In the genomic region with DNA sequence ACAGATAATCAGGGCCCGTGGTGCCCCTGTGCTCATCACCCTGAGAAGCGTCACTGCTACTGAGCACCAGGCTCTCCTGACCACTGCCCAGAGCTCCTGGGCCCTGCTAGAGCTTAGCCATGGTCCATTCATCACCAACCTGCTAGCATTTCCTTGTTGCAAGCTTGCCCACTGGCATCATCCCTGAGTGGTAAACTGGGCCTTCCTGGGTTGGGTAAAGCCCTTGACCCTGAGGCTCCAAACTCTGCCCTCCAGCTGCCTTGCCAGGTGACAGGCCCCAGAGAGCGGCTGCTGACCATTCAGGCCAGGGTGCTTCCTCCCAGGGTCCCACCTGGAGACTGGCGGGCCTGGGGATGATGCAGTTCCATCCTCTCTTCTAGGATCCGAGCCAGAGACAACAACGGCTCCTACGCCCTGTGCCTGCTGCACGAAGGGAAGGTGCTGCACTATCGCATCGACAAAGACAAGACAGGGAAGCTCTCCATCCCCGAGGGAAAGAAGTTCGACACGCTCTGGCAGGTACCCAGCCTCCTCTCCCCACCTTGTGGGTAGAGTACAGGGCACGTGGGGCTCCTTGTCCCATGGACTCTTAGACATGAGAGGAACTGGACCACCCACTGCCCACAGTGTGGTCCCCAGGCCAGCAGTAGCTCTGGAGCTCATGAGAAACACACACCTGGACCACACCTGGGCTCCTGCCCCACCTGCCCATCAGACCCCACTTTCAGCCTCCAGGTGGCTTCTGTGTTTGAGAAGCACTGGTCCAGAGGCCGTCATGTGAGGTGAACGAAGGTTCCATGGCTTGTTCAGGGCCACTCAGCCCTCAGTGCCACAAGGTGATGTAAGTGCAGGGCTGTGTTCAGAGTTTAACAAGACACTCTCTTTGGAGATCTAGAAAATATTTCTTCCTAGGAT, we compare ENCODE assay signal across 24 cellular contexts.
DNase-seq lines count a peak whose midpoint lies in the region; ATAC-seq and TF ChIP-seq lines count a peak whose summit lies in the region.
"Had no signal": no experiment of that assay in that cellular context is flagged by ENCODE, and none has a peak within 500 bp of the region (broad histone marks: within the 10 kb centered on the region; RNA-seq: fewer than 3 reads in every experiment).

No MANE protein-coding gene starts in this region.

- TF ChIP-seq POLR2A in vagina (IDR thresholded peaks at IDR 0.05) (no peak), sigmoid colon (IDR thresholded peaks at IDR 0.05) (no peak)

- TF ChIP-seq CTCF in H9 (conservative IDR thresholded peaks at IDR 0.05), result no peak
- no peak for TF ChIP-seq CTCF in vagina (IDR thresholded peaks at IDR 0.05)
- TF ChIP-seq CTCF in coronary artery (IDR thresholded peaks at IDR 0.05), result no peak
- no peak for TF ChIP-seq CTCF in sigmoid colon (IDR thresholded peaks at IDR 0.05)

- no peaks in the 10 kb centered on the region for H3K36me3 ChIP-seq in vagina
- no peaks in the 10 kb centered on the region for H3K36me3 ChIP-seq in sigmoid colon

- no peak overlapping the region for H2BK15ac ChIP-seq in H9 (ENCODE audit: low read depth, low read length)

- no peak overlapping the region for H2BK5ac ChIP-seq in H9 (ENCODE audit: insufficient read length, low read length)

- no peak overlapping the region for H4K5ac ChIP-seq in H9 (ENCODE audit: insufficient read length, low read depth, low read length)

- H3K4me1 ChIP-seq in H9 (ENCODE audit: insufficient read depth, low read length), result no peaks in the 10 kb centered on the region
- no peaks in the 10 kb centered on the region for H3K4me1 ChIP-seq in vagina
- no peaks in the 10 kb centered on the region for H3K4me1 ChIP-seq in sigmoid colon
- H3K4me1 ChIP-seq: A549 had no signal

- no peak overlapping the region for H3K18ac ChIP-seq in H9 (ENCODE audit: insufficient read length, low read depth, low read length)

- no CpG with 5 or more reads among the region's 16 CpGs for WGBS in H9 (ENCODE audit: extremely low coverage, insufficient read length, low lambda C conversion rate)
- WGBS in sigmoid colon, 2 donors, result 90 to 93% methylated on average over 16 of the region's 16 CpGs

- no peak overlapping the region for H4K91ac ChIP-seq in H9 (ENCODE audit: insufficient read length, low read depth, low read length)

- no peaks in the 10 kb centered on the region for H4K20me1 ChIP-seq in H9 (ENCODE audit: control insufficient read depth, insufficient read depth, insufficient read length)

- H3K4ac ChIP-seq in H9 (ENCODE audit: low read depth, low read length), result no peak overlapping the region

- H2AK5ac ChIP-seq in H9 (ENCODE audit: insufficient read length, low read length), result no peak overlapping the region

- no peaks in the 10 kb centered on the region for H3K79me2 ChIP-seq in H9 (ENCODE audit: insufficient read depth, low read length)

- no peak overlapping the region for H2AFZ ChIP-seq in H9 (ENCODE audit: low read length)

- no peak overlapping the region for H3K4me3 ChIP-seq in vagina
- H3K4me3 ChIP-seq in coronary artery, result no peak overlapping the region
- H3K4me3 ChIP-seq in sigmoid colon, result no peak overlapping the region
- H3K4me3 ChIP-seq: A549 had no signal

- H3K27ac Mint-ChIP-seq in H9 (no peak overlapping the region; a peak in 1 of 7 replicates), naive B cell (peak overlapping the region in 5 of 6 donors; percentile 51 to 79 (median 57))

- H4K8ac ChIP-seq in H9 (replicated peaks; ENCODE audit: insufficient read length, low read depth, low read length), result no peak overlapping the region

- no peak overlapping the region for H2BK120ac ChIP-seq in H9 (ENCODE audit: low read depth, low read length, poor library complexity, severe bottlenecking)

- no peak overlapping the region for H3K4me3 Mint-ChIP-seq in H9
- H3K4me3 Mint-ChIP-seq in naive B cell, result no peak overlapping the region

- DNase-seq in H9 (peak; percentile 8), naive B cell (no peak), vagina (ENCODE audit: extremely low spot score in 2 of 2) (peak; percentile 76 to 81), NCI-H510A (lab: John Stamatoyannopoulos, UW) (no peak), coronary artery (ENCODE audit: low spot score) (no peak), sigmoid colon (no peak)
- DNase-seq in activated CD8-positive, alpha-beta memory T cell treated with anti-CD3 and anti-CD28 coated beads, Interleukin-2, amount 50 U/mL, for 48 hours, result peak; percentile 28
- DNase-seq: AML-193; DMS153; DND-41; GOT3; Karpas-422; NCI-H1092; NCI-H1417 treated with DMSO at 0.1 percent for 48 hours; NCI-H187 treated with DMSO at 0.1 percent for 48 hours; NCI-H2171 treated with DMSO at 0.1 percent for 48 hours; NCI-H446; NCI-H526; NCI-H82; NK-92 treated with Interleukin-12 subunit alpha and Interleukin-12 subunit beta, amount 100 ng/mL, for 24 hours; PC-3; SK-N-SH had no signal

- no peak overlapping the region for H3K27ac ChIP-seq in H9 (ENCODE audit: insufficient read length, low read depth, low read length)
- no peak overlapping the region for H3K27ac ChIP-seq in vagina
- no peak overlapping the region for H3K27ac ChIP-seq in coronary artery
- H3K27ac ChIP-seq in sigmoid colon, result no peak overlapping the region
- H3K27ac ChIP-seq: A549 had no signal

- no peak overlapping the region for H3K56ac ChIP-seq in H9 (ENCODE audit: insufficient read length, low read depth, low read length)

- H3K23me2 ChIP-seq in H9 (ENCODE audit: insufficient read length, low read depth, low read length, poor library complexity, severe bottlenecking), result no peaks in the 10 kb centered on the region

- no peak for TF ChIP-seq EP300 in sigmoid colon (IDR thresholded peaks at IDR 0.05)

- H3K9ac ChIP-seq in H9 (ENCODE audit: extremely low read depth, insufficient read length, low read length), result no peak overlapping the region
- H3K9ac ChIP-seq: SK-N-SH had no signal

- H3K9me3 ChIP-seq in H9 (ENCODE audit: control insufficient read depth, low read depth, low read length) (no peaks in the 10 kb centered on the region), vagina (no peaks in the 10 kb centered on the region), sigmoid colon (no peaks in the 10 kb centered on the region)
- H3K9me3 ChIP-seq: A549, SK-N-SH had no signal

- H3K4me1 Mint-ChIP-seq in H9, result peaks cover 0 to 3% of the 10 kb centered on the region in 2 experiments; a peak in 1 of 4 replicates
- peaks cover 26 to 42% (median 36%) of the 10 kb centered on the region in 3 donors for H3K4me1 Mint-ChIP-seq in naive B cell

- intact Hi-C loops in vagina (cut with DNase I) (no loop called here), sigmoid colon (cut with DNase I) (no loop called here)

- H2BK12ac ChIP-seq in H9 (ENCODE audit: insufficient read length, low read depth, low read length), result no peak overlapping the region

- H3K4me2 ChIP-seq in H9 (ENCODE audit: insufficient read depth, insufficient read length, low read length), result no peak overlapping the region
- H3K4me2 ChIP-seq: A549, SK-N-SH had no signal

- H3K9me3 Mint-ChIP-seq in H9 (no peaks in the 10 kb centered on the region), naive B cell (no peaks in the 10 kb centered on the region)

- no peak overlapping the region for H3K23ac ChIP-seq in H9 (ENCODE audit: insufficient read length, low read depth, low read length)

- H2BK20ac ChIP-seq in H9 (ENCODE audit: low read depth, low read length, poor library complexity, severe bottlenecking), result no peak overlapping the region

- H3K27me3 Mint-ChIP-seq in H9 (ENCODE audit: low read depth), result no peaks in the 10 kb centered on the region
- H3K27me3 Mint-ChIP-seq in naive B cell, result no peaks in the 10 kb centered on the region

- no peak overlapping the region for H3T11ph ChIP-seq in H9 (ENCODE audit: low read length)

- H3K27me3 ChIP-seq in H9 (ENCODE audit: insufficient read depth, low read length) (no peaks in the 10 kb centered on the region), vagina (no peaks in the 10 kb centered on the region), sigmoid colon (no peaks in the 10 kb centered on the region)

- no peaks in the 10 kb centered on the region for H3K36me3 Mint-ChIP-seq in H9 (ENCODE audit: insufficient read depth in 1 of 3, low read depth in 3 of 3)
- H3K36me3 Mint-ChIP-seq in naive B cell, result peaks cover 5 to 18% of the 10 kb centered on the region in 2 donors

- H3K14ac ChIP-seq in H9 (ENCODE audit: insufficient read depth, low read length), result no peak overlapping the region

- ATAC-seq in naive B cell (ENCODE audit: low read depth in 2 of 2), result no peak
- ATAC-seq: A549, HCT116, PC-3 had no signal

- H3K79me1 ChIP-seq in H9 (ENCODE audit: insufficient read depth, low read depth, low read length, poor library complexity, severe bottlenecking), result no peaks in the 10 kb centered on the region

Comparison
In these comparisons a context has a peak if more than half of its experiments do, and no peak if none do; other contexts are left out.
1. DNase-seq: peak in H9 (single experiment), activated CD8-positive, alpha-beta memory T cell treated with anti-CD3 and anti-CD28 coated beads, Interleukin-2, amount 50 U/mL, for 48 hours (single experiment) and vagina (2 of 2); none in naive B cell (single experiment), NCI-H510A (single experiment), coronary artery (single experiment) and sigmoid colon (single experiment).
2. H3K27ac Mint-ChIP-seq: peak in naive B cell (5 of 6); none in H9 (0 of 3).